ENCODE assay signal across 8 cellular contexts in genomic region chr10:14602807-14603538, GRCh38.
DNase-seq lines count a peak whose midpoint lies in the region; ATAC-seq and TF ChIP-seq lines count a peak whose summit lies in the region.

No MANE protein-coding gene starts in this region.

- H3K4ac ChIP-seq in H9 (ENCODE audit: low read depth, low read length) = no peak overlapping the region

- H3K56ac ChIP-seq in H9 (ENCODE audit: insufficient read length, low read depth, low read length) = no peak overlapping the region

- H2BK12ac ChIP-seq in H9 (ENCODE audit: insufficient read length, low read depth, low read length) = no peak overlapping the region

- H3K27me3 Mint-ChIP-seq in H9 (ENCODE audit: low read depth) (peaks cover 30% of the 10 kb centered on the region), glutamatergic neuron (ENCODE audit: unreplicated experiment) (peaks cover 13% of the 10 kb centered on the region)

- H3K23ac ChIP-seq in H9 (ENCODE audit: insufficient read length, low read depth, low read length) = no peak overlapping the region

- no peaks in the 10 kb centered on the region for H4K20me1 ChIP-seq in H9 (ENCODE audit: control insufficient read depth, insufficient read depth, insufficient read length)

- TF ChIP-seq CTCF in H9 (conservative IDR thresholded peaks at IDR 0.05) = no peak
- TF ChIP-seq CTCF in VCaP (conservative IDR thresholded peaks at IDR 0.05) = no peak
- TF ChIP-seq CTCF in glutamatergic neuron (IDR thresholded peaks at IDR 0.05; ENCODE audit: partially characterized antibody, unreplicated experiment) = no peak
- no peak for TF ChIP-seq CTCF in foreskin keratinocyte (conservative IDR thresholded peaks at IDR 0.05)

- H2AFZ ChIP-seq in H9 (ENCODE audit: low read length) = no peak overlapping the region

- H3T11ph ChIP-seq in H9 (ENCODE audit: low read length) = no peak overlapping the region

- H3K36me3 Mint-ChIP-seq in H9 (ENCODE audit: insufficient read depth in 1 of 3, low read depth in 3 of 3) (peaks cover 3 to 29% (median 28%) of the 10 kb centered on the region in 3 experiments; a peak in 6 of 7 replicates), glutamatergic neuron (ENCODE audit: unreplicated experiment) (peaks cover 8% of the 10 kb centered on the region)

- H4K8ac ChIP-seq in H9 (replicated peaks; ENCODE audit: insufficient read length, low read depth, low read length) = no peak overlapping the region

- WGBS in H9 (ENCODE audit: extremely low coverage, insufficient read length, low lambda C conversion rate) = no CpG with 5 or more reads among the region's 9 CpGs

- H2BK5ac ChIP-seq in H9 (ENCODE audit: insufficient read length, low read length) = no peak overlapping the region

- H3K4me3 Mint-ChIP-seq in H9 (peak overlapping the region; percentile 90 to 93), glutamatergic neuron (ENCODE audit: unreplicated experiment) (peak overlapping the region; percentile 100)

- H3K27ac Mint-ChIP-seq in H9 = peak overlapping the region in 1 of 3 experiments; percentile 45; a peak in 1 of 7 replicates
- peak overlapping the region; percentile 99 for H3K27ac Mint-ChIP-seq in glutamatergic neuron (ENCODE audit: unreplicated experiment)

- peaks cover 0 to 2% (median 0%) of the 10 kb centered on the region in 3 donors for H3K36me3 ChIP-seq in skeletal muscle tissue (ENCODE audit: control insufficient read depth in 3 of 3, insufficient read depth in 3 of 3, low read length in 3 of 3)

- H2BK20ac ChIP-seq in H9 (ENCODE audit: low read depth, low read length, poor library complexity, severe bottlenecking) = no peak overlapping the region

- peak overlapping the region; percentile 90 for H3K4me2 ChIP-seq in H9 (ENCODE audit: insufficient read depth, insufficient read length, low read length)

- H4K91ac ChIP-seq in H9 (ENCODE audit: insufficient read length, low read depth, low read length) = no peak overlapping the region

- H2BK120ac ChIP-seq in H9 (ENCODE audit: low read depth, low read length, poor library complexity, severe bottlenecking) = no peak overlapping the region

- ATAC-seq in HG02852 (IDR thresholded peaks at IDR 0.05; ENCODE audit: unreplicated experiment) (no peak), GM21737 (IDR thresholded peaks at IDR 0.05; ENCODE audit: unreplicated experiment) (no peak), foreskin keratinocyte (no peak)

- H3K79me1 ChIP-seq in H9 (ENCODE audit: insufficient read depth, low read depth, low read length, poor library complexity, severe bottlenecking) = no peaks in the 10 kb centered on the region

- no peaks in the 10 kb centered on the region for H3K4me1 ChIP-seq in H9 (ENCODE audit: insufficient read depth, low read length)
- H3K4me1 ChIP-seq in skeletal muscle tissue (ENCODE audit: control insufficient read depth in 3 of 3, insufficient read depth in 3 of 3, low read length in 3 of 3) = peaks cover 6 to 16% (median 12%) of the 10 kb centered on the region in 3 donors
- peaks cover 18% of the 10 kb centered on the region for H3K4me1 ChIP-seq in foreskin keratinocyte

- DNase-seq in H9 (no peak), glutamatergic neuron (no peak), foreskin keratinocyte (no peak), KBM-7 (no peak)

- H3K9me3 ChIP-seq in H9 (ENCODE audit: control insufficient read depth, low read depth, low read length) (no peaks in the 10 kb centered on the region), skeletal muscle tissue (ENCODE audit: control insufficient read depth in 3 of 3, low read length in 3 of 3) (peaks cover 0 to 2% (median 0%) of the 10 kb centered on the region in 3 donors)

- no peak overlapping the region for H2AK5ac ChIP-seq in H9 (ENCODE audit: insufficient read length, low read length)

- in situ Hi-C loops in KBM-7 (cut with MboI; ENCODE audit: low pct_unique_long_range_greater_than_20kb, low sequenced_read_pairs) = no loop called here

- no peaks in the 10 kb centered on the region for H3K79me2 ChIP-seq in H9 (ENCODE audit: insufficient read depth, low read length)

- H4K5ac ChIP-seq in H9 (ENCODE audit: insufficient read length, low read depth, low read length) = no peak overlapping the region

- H3K27me3 ChIP-seq in H9 (ENCODE audit: insufficient read depth, low read length) (no peaks in the 10 kb centered on the region; the same call in 1 of the 2 replicates), skeletal muscle tissue (ENCODE audit: control insufficient read depth in 3 of 3, insufficient read depth in 3 of 3, low read length in 3 of 3) (no peaks in the 10 kb centered on the region), foreskin keratinocyte (no peaks in the 10 kb centered on the region)

- no peak overlapping the region for H3K14ac ChIP-seq in H9 (ENCODE audit: insufficient read depth, low read length)

- no peak overlapping the region for H2BK15ac ChIP-seq in H9 (ENCODE audit: low read depth, low read length)

- peaks cover 21 to 26% of the 10 kb centered on the region in 2 experiments for H3K4me1 Mint-ChIP-seq in H9
- peaks cover 23% of the 10 kb centered on the region for H3K4me1 Mint-ChIP-seq in glutamatergic neuron (ENCODE audit: low read depth, unreplicated experiment)

- no peak overlapping the region for H3K18ac ChIP-seq in H9 (ENCODE audit: insufficient read length, low read depth, low read length)

- H3K27ac ChIP-seq in H9 (ENCODE audit: insufficient read length, low read depth, low read length) = no peak overlapping the region
- peak overlapping the region; percentile 71 for H3K27ac ChIP-seq in VCaP
- H3K27ac ChIP-seq in skeletal muscle tissue (ENCODE audit: low read depth, low read length) = no peak overlapping the region
- H3K27ac ChIP-seq in foreskin keratinocyte = no peak overlapping the region

- H3K9me3 Mint-ChIP-seq in H9 (no peaks in the 10 kb centered on the region), glutamatergic neuron (ENCODE audit: unreplicated experiment) (peaks cover 8% of the 10 kb centered on the region)

- H3K9ac ChIP-seq in H9 (ENCODE audit: extremely low read depth, insufficient read length, low read length) = peak overlapping the region; percentile 66
- peak overlapping the region; percentile 68 to 76 (median 71) for H3K9ac ChIP-seq in skeletal muscle tissue (ENCODE audit: low read depth in 1 of 3, low read length in 3 of 3)

- H3K4me3 ChIP-seq in skeletal muscle tissue (ENCODE audit: low read length in 3 of 3) = peak overlapping the region; percentile 72 to 78 (median 76)

- H3K23me2 ChIP-seq in H9 (ENCODE audit: insufficient read length, low read depth, low read length, poor library complexity, severe bottlenecking) = peaks cover 7% of the 10 kb centered on the region
